Comparison of ENCODE assay signal across 18 cellular contexts in genomic region chr14:81199084-81199483, GRCh38. TPM values are rescaled to one million over a fixed set of nuclear protein-coding genes. Genes with fewer than 3 reads are reported as not detected.
DNase-seq lines count a peak whose midpoint lies in the region; ATAC-seq, FAIRE-seq and TF ChIP-seq lines count a peak whose summit lies in the region.
"Had no signal": no experiment of that assay in that cellular context is flagged by ENCODE, and none has a peak within 500 bp of the region (broad histone marks: within the 10 kb centered on the region; RNA-seq: fewer than 3 reads in every experiment).

No MANE protein-coding gene starts in this region.

- no peaks in the 10 kb centered on the region for H3K9me3 ChIP-seq in KOPT-K1 (ENCODE audit: insufficient read depth, low read length, poor library complexity, severe bottlenecking)
- H3K9me3 ChIP-seq in T-helper 17 cell (ENCODE audit: control insufficient read depth, low read length, poor library complexity, severe bottlenecking) = no peaks in the 10 kb centered on the region
- H3K9me3 ChIP-seq: BLaER1 treated with 17β-estradiol and CSF1 and Interleukin-3, amounts not matched to agents 10 nM and 100 nM had no signal

- H3K27me3 Mint-ChIP-seq in T-helper 17 cell (no peaks in the 10 kb centered on the region), osteocyte (ENCODE audit: unreplicated experiment) (no peaks in the 10 kb centered on the region)
- H3K27me3 Mint-ChIP-seq: B cell had no signal

- peaks cover 99% of the 10 kb centered on the region for H3K36me3 ChIP-seq in KOPT-K1 (ENCODE audit: insufficient read depth, low read length)

- TF ChIP-seq CTCF in osteocyte (IDR thresholded peaks at IDR 0.05) = no peak

- H3K27ac ChIP-seq in KOPT-K1 (ENCODE audit: low read depth, low read length, poor library complexity, severe bottlenecking) = peak overlapping the region; percentile 30
- H3K27ac ChIP-seq: BLaER1 treated with 17β-estradiol and CSF1 and Interleukin-3, amounts not matched to agents 10 nM and 100 nM; GM23248 had no signal

- DNase-seq in T-helper 17 cell (no peak), osteocyte (ENCODE audit: extremely low spot score, unreplicated experiment) (no peak), left cardiac atrium (no peak)
- no peak for DNase-seq in activated CD4-positive, alpha-beta T cell treated with anti-CD3 and anti-CD28 coated beads, Interleukin-2, amount 50 U/mL, for 4 hours
- no peak for DNase-seq in stimulated activated CD4-positive, alpha-beta T cell treated with anti-CD3 and anti-CD28 coated beads, Interleukin-2, amount 100 ng/mL, for 48 hours
- DNase-seq: 8988T; Calu3; CD8-positive, alpha-beta T cell; DMS79 treated with DMSO at 0.1 percent for 48 hours; GM23248; HCEC 1CT had no signal

- H3K27ac Mint-ChIP-seq in T-helper 17 cell (peak overlapping the region; percentile 83), osteocyte (ENCODE audit: unreplicated experiment) (peak overlapping the region; percentile 38)
- H3K27ac Mint-ChIP-seq: B cell had no signal

- ATAC-seq in T-helper 17 cell = no peak
- ATAC-seq in left cardiac atrium = no peak
- ATAC-seq: CD8-positive, alpha-beta T cell; GM12878 had no signal

- H3K4me1 Mint-ChIP-seq in T-helper 17 cell (peaks cover 19% of the 10 kb centered on the region), osteocyte (ENCODE audit: unreplicated experiment) (peaks cover 4% of the 10 kb centered on the region)

- peak; percentile 40 for FAIRE-seq in G401.6 (lab: Jason Lieb, UNC)
- FAIRE-seq: GM12878, GM19239, H54 had no signal

- H3K36me3 Mint-ChIP-seq in T-helper 17 cell (ENCODE audit: low read depth) (peaks cover 4% of the 10 kb centered on the region), osteocyte (ENCODE audit: unreplicated experiment) (peaks cover 52% of the 10 kb centered on the region)

- no peaks in the 10 kb centered on the region for H3K9me3 Mint-ChIP-seq in osteocyte (ENCODE audit: unreplicated experiment)
- H3K9me3 Mint-ChIP-seq: CD8-positive, alpha-beta T cell had no signal

- H3K4me3 Mint-ChIP-seq in T-helper 17 cell = no peak overlapping the region
- no peak overlapping the region for H3K4me3 Mint-ChIP-seq in osteocyte (ENCODE audit: unreplicated experiment)
- H3K4me3 Mint-ChIP-seq: B cell; CD8-positive, alpha-beta T cell had no signal

- intact Hi-C loops in left cardiac atrium (cut with DNase I) = no loop called here

RNA-seq across cellular contexts. Expression of gene GTF2A1, which starts 21.7 kb away (rescaled TPM):
- 10 to 100 TPM; 21.4 to 22.4 TPM for total RNA-seq in T-helper 17 cell
- 40.8 and 43.4 TPM in 2 replicates for total RNA-seq in osteocyte
- total RNA-seq in left cardiac atrium = 10 to 100 TPM; 16.7 to 17.7 TPM
